In the genomic region with DNA sequence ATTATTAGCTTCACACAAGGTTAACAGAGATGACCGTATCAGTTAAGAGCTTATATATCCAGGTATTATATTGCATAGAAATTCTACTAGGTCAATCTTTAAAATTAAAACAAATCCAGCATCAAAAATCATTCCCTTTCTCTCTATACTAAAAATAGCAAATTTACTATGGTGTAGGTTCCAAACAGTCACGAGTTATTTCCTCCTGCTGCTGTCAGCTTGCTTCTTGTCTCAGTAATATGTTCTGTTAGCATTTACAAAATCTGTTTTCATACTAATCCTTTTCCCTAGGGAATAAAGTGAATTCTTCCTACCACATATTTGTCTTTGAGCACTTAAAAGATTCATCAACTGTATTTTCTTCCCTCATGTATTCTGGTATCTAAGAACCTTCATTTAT, we compare ENCODE assay signal across 8 cellular contexts. TPM values are rescaled to one million over a fixed set of nuclear protein-coding genes. Genes with fewer than 3 reads are reported as not detected.
A peak's percentile ranks its signal among the peaks of the same experiment; 100 is the strongest.
DNase-seq lines count a peak whose midpoint lies in the region; ATAC-seq and TF ChIP-seq lines count a peak whose summit lies in the region.

No MANE protein-coding gene starts in this region.

- peaks cover 54% of the 10 kb centered on the region for H3K4me1 ChIP-seq in BLaER1
- peaks cover 16% of the 10 kb centered on the region for H3K4me1 ChIP-seq in mucosa of descending colon (ENCODE audit: low read depth)

- H3K27me3 ChIP-seq in BLaER1, result no peaks in the 10 kb centered on the region

- peaks cover 13% of the 10 kb centered on the region for H3K36me3 ChIP-seq in BLaER1
- no peaks in the 10 kb centered on the region for H3K36me3 ChIP-seq in mucosa of descending colon (ENCODE audit: low read depth)

- H3K9me3 Mint-ChIP-seq in naive B cell, result no peaks in the 10 kb centered on the region

- ATAC-seq in naive B cell (ENCODE audit: low read depth in 2 of 2) (no peak), mucosa of descending colon (no peak), HG03342 (IDR thresholded peaks at IDR 0.05; ENCODE audit: unreplicated experiment) (no peak)

- H3K27me3 Mint-ChIP-seq in naive B cell, result no peaks in the 10 kb centered on the region

- DNase-seq in Kasumi-1 (lab: John Stamatoyannopoulos, UW) (peak; percentile 25), choroid plexus epithelial cell (ENCODE audit: low read depth) (peak; percentile 56), naive B cell (no peak), mucosa of descending colon (no peak), OCI-M2 (lab: John Stamatoyannopoulos, UW; ENCODE audit: unreplicated experiment) (no peak)
- no peak for DNase-seq in stimulated activated naive CD4-positive, alpha-beta T cell (lab: John Stamatoyannopoulos, UW)

- no peak for TF ChIP-seq CTCF in choroid plexus epithelial cell (conservative IDR thresholded peaks at IDR 0.05; ENCODE audit: low read depth, low read length)
- no peak for TF ChIP-seq CTCF in mucosa of descending colon (IDR thresholded peaks at IDR 0.05)

- H3K9me3 ChIP-seq in BLaER1, result no peaks in the 10 kb centered on the region
- no peaks in the 10 kb centered on the region for H3K9me3 ChIP-seq in mucosa of descending colon

- H3K9ac ChIP-seq in BLaER1, result peak overlapping the region; percentile 91

- H3K4me3 Mint-ChIP-seq in naive B cell, result peak overlapping the region; percentile 84 to 96 (median 92)

- intact Hi-C loops in mucosa of descending colon (cut with DNase I, micrococcal nuclease), result no loop called here

- 0 out of 2 replicates have a peak overlapping the region, but pooled peaks have one; percentile 2 for H3K27ac ChIP-seq in BLaER1

- peak overlapping the region in 5 of 6 donors; percentile 19 to 99 (median 95) for H3K27ac Mint-ChIP-seq in naive B cell

- peaks cover 43 to 59% (median 58%) of the 10 kb centered on the region in 3 donors for H3K4me1 Mint-ChIP-seq in naive B cell

- peak overlapping the region; percentile 82 for H3K4me2 ChIP-seq in BLaER1

- H3K36me3 Mint-ChIP-seq in naive B cell, result no peaks in the 10 kb centered on the region

- H3K4me3 ChIP-seq in BLaER1 (peak overlapping the region; percentile 81), choroid plexus epithelial cell (ENCODE audit: low read depth, low read length) (peak overlapping the region; percentile 89), mucosa of descending colon (no peak overlapping the region)

- H4K20me1 ChIP-seq in BLaER1, result peaks cover 62% of the 10 kb centered on the region

RNA-seq across cellular contexts. Expression of a gene that starts 2.5 kb away (rescaled TPM):
- polyA plus RNA-seq in naive B cell (ENCODE audit: low read depth in 6 of 6), result 1 to 10 TPM; 2.0 to 5.8 (median 4.9) TPM
- total RNA-seq in mucosa of descending colon, result 10 to 100 TPM; 64.4 to 86.3 (median 67.4) TPM

Comparison
In these comparisons a context has a peak if more than half of its experiments do, and no peak if none do; other contexts are left out.
1. DNase-seq: peak in Kasumi-1 (2 of 2) and choroid plexus epithelial cell (single experiment); none in naive B cell (single experiment), mucosa of descending colon (0 of 3), OCI-M2 (single experiment) and stimulated activated naive CD4-positive, alpha-beta T cell (0 of 6).